ENCODE assay signal across 22 cellular contexts in the genomic region with DNA sequence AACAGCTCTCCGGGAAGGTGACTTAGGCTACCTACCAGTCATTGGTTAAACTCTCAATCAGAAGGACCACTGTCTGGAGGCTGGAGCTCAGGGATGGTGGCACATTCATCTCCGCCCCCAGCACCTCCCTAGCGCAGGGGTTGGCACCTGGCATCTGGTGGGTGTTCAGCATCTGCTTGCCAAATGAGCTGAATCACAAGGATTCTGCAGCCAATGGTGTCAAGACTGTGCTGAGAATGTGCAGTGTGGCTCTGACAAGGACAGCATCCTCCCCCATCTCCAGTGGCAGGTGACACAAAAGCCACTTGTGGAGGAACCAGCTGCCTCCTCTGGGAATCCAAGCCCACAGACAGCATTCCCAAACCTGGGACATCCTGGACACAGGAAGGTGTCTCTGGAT.
"Had no signal": no experiment of that assay in that cellular context is flagged by ENCODE, and none has a peak within 500 bp of the region (broad histone marks: within the 10 kb centered on the region; RNA-seq: fewer than 3 reads in every experiment).

No MANE protein-coding gene starts in this region.

- DNase-seq: activated CD4-positive, alpha-beta T cell treated with anti-CD3 and anti-CD28 coated beads for 48 hours; activated CD4-positive, alpha-beta T cell treated with anti-CD3 and anti-CD28 coated beads, Interleukin-2, amount 50 U/mL, for 48 hours; activated CD4-positive, CD25-positive, alpha-beta regulatory T cell treated with anti-CD3 and anti-CD28 coated beads, Interleukin-2, amount 50 U/mL, for 72 hours; activated CD8-positive, alpha-beta memory T cell treated with anti-CD3 and anti-CD28 coated beads, Interleukin-2, amount 10 ng/mL, durations not matched to agents 7 days and 5 days; activated effector memory CD4-positive, alpha-beta T cell treated with Interleukin-2 at 50 U/mL for 16 hours; activated naive CD4-positive, alpha-beta T cell; activated T-cell treated with anti-CD3 and anti-CD28 coated beads, Interleukin-2, amount 50 U/mL, for 24 hours; aorta; central memory CD4-positive, alpha-beta T cell; MG63; MV-4-11; NCI-H1092 treated with DMSO at 0.1 percent for 48 hours; NCI-H1436; NCI-H1694 treated with DMSO at 0.1 percent for 48 hours; NCI-H2029 treated with DMSO at 0.1 percent for 48 hours; NCI-H345; NCI-H510A treated with DMSO at 0.1 percent for 48 hours; NCI-H69; PC-3; SHP77 treated with DMSO at 0.1 percent for 48 hours; T-helper 9 cell had no signal

- ATAC-seq: activated CD8-positive, alpha-beta memory T cell treated with anti-CD3 and anti-CD28 coated beads, Interleukin-2, amount 10 ng/mL, durations not matched to agents 7 days and 5 days; PC-3; WTC11 had no signal
